In the genomic region with DNA sequence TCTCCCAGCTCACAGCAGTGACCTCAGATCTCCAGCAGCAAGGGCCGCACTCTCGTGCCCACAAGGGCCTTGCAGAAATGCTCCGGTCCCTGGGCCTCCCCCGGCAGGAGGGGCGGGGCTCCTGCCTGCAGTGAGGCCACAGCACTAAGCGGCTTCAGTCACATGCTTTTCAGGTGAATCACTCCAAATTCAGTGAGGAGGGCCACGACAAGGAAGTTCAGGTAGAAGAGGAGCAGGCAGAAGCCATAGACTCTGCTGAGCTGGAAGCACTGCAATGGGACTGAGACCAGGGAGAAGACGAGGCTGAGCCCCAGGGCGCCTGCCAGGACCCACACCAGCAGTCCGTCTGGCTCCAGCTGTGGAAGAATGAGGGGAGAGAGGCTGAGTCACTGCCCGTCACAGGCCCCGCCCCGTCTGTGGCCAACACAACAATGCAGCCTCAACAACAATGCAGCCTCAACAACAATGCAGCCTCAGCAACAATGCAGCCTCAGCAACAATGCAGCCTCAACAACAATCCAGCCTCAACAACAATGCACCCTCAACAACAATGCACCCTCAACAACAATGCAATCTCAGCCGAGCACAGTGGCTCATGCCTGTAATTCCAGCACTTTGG, we compare ENCODE assay signal across 8 cellular contexts. TPM values are rescaled to one million over a fixed set of nuclear protein-coding genes. Genes with fewer than 3 reads are reported as not detected.
DNase-seq lines count a peak whose midpoint lies in the region; ATAC-seq and TF ChIP-seq lines count a peak whose summit lies in the region.

No MANE protein-coding gene starts in this region.

- H3K9me3 Mint-ChIP-seq in activated T-helper 17 cell treated with anti-CD3 and anti-CD28 coated beads, Interleukin-2, amount 50 U/mL, for 72 hours: no peaks in the 10 kb centered on the region

- peaks cover 38% of the 10 kb centered on the region for H3K36me3 Mint-ChIP-seq in activated T-helper 17 cell treated with anti-CD3 and anti-CD28 coated beads, Interleukin-2, amount 50 U/mL, for 72 hours (ENCODE audit: low read depth)

- H3K27me3 ChIP-seq in AG04450 (ENCODE audit: control insufficient read depth, insufficient read depth, low read length) (no peaks in the 10 kb centered on the region), left lung (no peaks in the 10 kb centered on the region)

- no peaks in the 10 kb centered on the region for H3K9me3 ChIP-seq in AG04450 (ENCODE audit: control insufficient read depth, insufficient read depth, low read length)
- no peaks in the 10 kb centered on the region for H3K9me3 ChIP-seq in left lung

- H3K4me3 ChIP-seq in AG04450 (ENCODE audit: low read depth, low read length) (no peak overlapping the region), left lung (no peak overlapping the region), urinary bladder (ENCODE audit: low read depth, low read length) (no peak overlapping the region)

- no peak overlapping the region for H3K27ac Mint-ChIP-seq in activated T-helper 17 cell treated with anti-CD3 and anti-CD28 coated beads, Interleukin-2, amount 50 U/mL, for 72 hours

- H3K36me3 ChIP-seq in left lung (peaks cover 0 to 89% of the 10 kb centered on the region in 2 donors), urinary bladder (ENCODE audit: insufficient read depth) (no peaks in the 10 kb centered on the region)

- H3K4me1 Mint-ChIP-seq in activated T-helper 17 cell treated with anti-CD3 and anti-CD28 coated beads, Interleukin-2, amount 50 U/mL, for 72 hours: peaks cover 4% of the 10 kb centered on the region

- intact Hi-C loops in left lung (cut with DNase I): no loop called here

- TF ChIP-seq CTCF in AG04450 (IDR thresholded peaks at IDR 0.05; ENCODE audit: low read depth, low read length) (no peak), left lung (IDR thresholded peaks at IDR 0.05) (no peak)

- ATAC-seq in left lung: peak; percentile 93
- no peak for ATAC-seq in activated T-helper 17 cell treated with anti-CD3 and anti-CD28 coated beads, Interleukin-2, amount 50 U/mL, for 72 hours (replicated peaks)

- H3K27ac ChIP-seq in AG04450 (ENCODE audit: low read depth, low read length) (peak overlapping the region; percentile 81), left lung (peak overlapping the region; percentile 55 to 61), urinary bladder (ENCODE audit: low read depth) (peak overlapping the region; percentile 46)

- H3K27me3 Mint-ChIP-seq in activated T-helper 17 cell treated with anti-CD3 and anti-CD28 coated beads, Interleukin-2, amount 50 U/mL, for 72 hours: no peaks in the 10 kb centered on the region

- no peak overlapping the region for H3K4me3 Mint-ChIP-seq in activated T-helper 17 cell treated with anti-CD3 and anti-CD28 coated beads, Interleukin-2, amount 50 U/mL, for 72 hours

- POLR2A ChIA-PET in AG04450 (lab: Yijun Ruan, JAX): interaction anchor here (0.6 to 1.2 kb wide), 4 partner anchors 28 to 114 kb away, joined by 3 to 5 read pairs (median 3); a partner anchor contains a TSS

- WGBS in urinary bladder: 44% methylated on average over 14 of the region's 14 CpGs

- CTCF ChIA-PET in AG04450 (lab: Charles Lee): interaction anchor here (1.5 kb wide), 1 partner anchor 126 kb away, joined by 3 read pairs; no protein-coding TSS in a partner anchor

- peaks cover 12 to 16% of the 10 kb centered on the region in 2 donors for H3K4me1 ChIP-seq in left lung
- H3K4me1 ChIP-seq in urinary bladder (ENCODE audit: insufficient read depth): no peaks in the 10 kb centered on the region

- DNase-seq in AG04450 (ENCODE audit: low read depth, low spot score) (peak; percentile 57), HUDEP-2 (lab: John Stamatoyannopoulos, UW; ENCODE audit: unreplicated experiment in 76 of 76) (peak in 52 of 76 experiments; percentile 9 to 64 (median 28)), cerebellum (ENCODE audit: low spot score) (peak; percentile 55), left lung (peak; percentile 84 to 91), NCI-H1105 treated with DMSO at 0.1 percent for 48 hours (lab: John Stamatoyannopoulos, UW) (no peak)
- no peak for DNase-seq in stimulated activated CD4-positive, alpha-beta T cell treated with anti-CD3 and anti-CD28 coated beads, Interleukin-2, amount 100 ng/mL, for 48 hours

RNA-seq across cellular contexts. Expression of a gene that starts 35.2 kb away (rescaled TPM):
- 12.1 and 17.2 TPM in 2 replicates for polyA plus RNA-seq in AG04450 (2011; rRNA removed)
- polyA minus RNA-seq in AG04450 (2011; rRNA and poly(A)+ RNA removed): 15.2 and 25.5 TPM in 2 replicates
- 7.9 TPM for total RNA-seq in cerebellum
- 10 to 100 TPM; 34.9 to 40.1 TPM for total RNA-seq in left lung
- 12.8 TPM for total RNA-seq in urinary bladder
- polyA plus RNA-seq in urinary bladder: 20.5 TPM
- total RNA-seq in activated T-helper 17 cell treated with anti-CD3 and anti-CD28 coated beads, Interleukin-2, amount 50 U/mL, for 72 hours: 10 to 100 TPM; 23.2 to 28.4 TPM

RNA-seq across cellular contexts. Expression of a gene that starts 58.7 kb away (rescaled TPM):
- polyA plus RNA-seq in AG04450 (2011; rRNA removed): 16.0 and 32.7 TPM in 2 replicates
- polyA minus RNA-seq in AG04450 (2011; rRNA and poly(A)+ RNA removed): 22.7 and 35.5 TPM in 2 replicates
- 11.8 TPM for total RNA-seq in cerebellum
- total RNA-seq in left lung: 10 to 100 TPM; 48.7 to 75.0 TPM
- total RNA-seq in urinary bladder: 11.5 TPM
- polyA plus RNA-seq in urinary bladder: 29.2 TPM
- 10 to 100 TPM; 18.5 to 21.5 TPM for total RNA-seq in activated T-helper 17 cell treated with anti-CD3 and anti-CD28 coated beads, Interleukin-2, amount 50 U/mL, for 72 hours

Comparison
In these comparisons a context has a peak if more than half of its experiments do, and no peak if none do; other contexts are left out.
1. DNase-seq: peak in AG04450 (single experiment), HUDEP-2 (52 of 76), cerebellum (single experiment) and left lung (2 of 2); none in stimulated activated CD4-positive, alpha-beta T cell treated with anti-CD3 and anti-CD28 coated beads, Interleukin-2, amount 100 ng/mL, for 48 hours (0 of 2) and NCI-H1105 treated with DMSO at 0.1 percent for 48 hours (single experiment).
2. Peak in every context shown above with its lines, with median percentiles within 50 percentile points of each other: H3K27ac ChIP-seq.